Comparison of ENCODE assay signal across 8 cellular contexts in the genomic region with DNA sequence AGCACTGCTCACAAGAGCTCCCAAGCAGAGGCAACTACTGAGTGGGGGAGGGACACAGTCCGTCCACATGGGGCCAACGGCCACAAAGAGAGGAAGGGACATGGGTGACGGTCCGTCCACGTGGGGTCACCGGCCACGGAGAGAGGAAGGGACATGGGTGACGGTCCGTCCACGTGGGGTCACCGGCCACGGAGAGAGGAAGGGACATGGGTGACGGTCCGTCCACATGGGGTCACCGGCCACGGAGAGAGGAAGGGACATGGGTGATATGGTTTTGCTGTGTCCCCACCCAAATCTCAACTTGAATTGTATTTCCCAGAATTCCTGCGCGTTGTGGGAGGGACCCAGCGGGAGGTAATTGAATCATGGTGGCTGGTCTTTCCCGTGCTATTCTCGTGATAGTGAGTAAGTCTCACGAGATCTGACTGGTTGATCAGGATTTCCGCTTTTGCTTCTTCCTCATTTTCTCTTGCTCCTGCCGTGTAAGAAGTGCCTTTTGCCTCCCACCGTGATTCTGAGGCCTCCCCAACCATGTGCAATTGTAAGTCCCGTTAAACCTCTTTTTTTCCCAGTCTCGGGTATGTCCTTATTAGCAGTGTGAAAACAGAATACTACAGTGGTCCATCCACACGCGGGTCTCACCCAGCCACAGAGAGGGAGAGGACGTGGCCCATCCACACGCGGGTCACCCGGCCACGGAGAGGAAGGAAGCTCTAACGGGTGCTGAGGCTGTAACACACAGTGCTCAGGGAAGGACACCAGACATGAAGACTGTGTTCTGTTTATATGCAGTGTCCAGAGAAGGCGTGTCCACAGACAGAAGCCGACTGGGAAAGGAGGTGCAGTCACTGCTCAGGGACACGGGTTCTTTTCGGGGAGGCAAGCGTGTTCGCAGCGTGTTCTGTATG. TPM values are rescaled to one million over a fixed set of nuclear protein-coding genes. Genes with fewer than 3 reads are reported as not detected.
DNase-seq lines count a peak whose midpoint lies in the region; ATAC-seq and TF ChIP-seq lines count a peak whose summit lies in the region.

No MANE protein-coding gene starts in this region.

- WGBS in neuronal stem cell (ENCODE audit: extremely low coverage in 2 of 2, insufficient read length in 2 of 2, insufficient replicate concordance in 1 of 2), 2 donors: no CpG with 5 or more reads among the region's 42 CpGs

- DNase-seq in GM12864 (ENCODE audit: low read depth) (peak; percentile 59), NAMALWA (ENCODE audit: low spot score) (peak; percentile 95), neuronal stem cell (ENCODE audit: low spot score) (no peak), activated gamma-delta T cell (lab: John Stamatoyannopoulos, UW) (no peak), GM19240 (ENCODE audit: insufficient read length, low spot score) (no peak), occipital lobe (lab: John Stamatoyannopoulos, UW) (no peak)
- peak; percentile 27 for DNase-seq in activated naive CD8-positive, alpha-beta T cell treated with anti-CD3 and anti-CD28 coated beads for 36 hours

- peak overlapping the region; percentile 95 for H2AK5ac ChIP-seq in neuronal stem cell (ENCODE audit: low read depth, low read length)

- peaks cover 2 to 9% of the 10 kb centered on the region in 2 donors for H3K4me1 ChIP-seq in neuronal stem cell (ENCODE audit: control insufficient read depth in 2 of 2, insufficient read depth in 1 of 2, low read depth in 1 of 2, low read length in 2 of 2)

- peaks cover 6% of the 10 kb centered on the region for H3K79me1 ChIP-seq in neuronal stem cell (ENCODE audit: low read depth, low read length)

- peak overlapping the region; percentile 84 for H2BK12ac ChIP-seq in neuronal stem cell (ENCODE audit: low read length)

- peak overlapping the region; percentile 63 for H3K4me3 ChIP-seq in GM12864 (ENCODE audit: low read depth, low read length)
- no peak overlapping the region for H3K4me3 ChIP-seq in neuronal stem cell (ENCODE audit: low read length in 2 of 2)

- H3K14ac ChIP-seq in neuronal stem cell (ENCODE audit: low read length): no peak overlapping the region

- H3K27ac Mint-ChIP-seq in activated naive CD8-positive, alpha-beta T cell treated with anti-CD3 and anti-CD28 coated beads for 36 hours: peak overlapping the region; percentile 77

- H3K36me3 Mint-ChIP-seq in activated naive CD8-positive, alpha-beta T cell treated with anti-CD3 and anti-CD28 coated beads for 36 hours: peaks cover 11% of the 10 kb centered on the region

- H3K4me2 ChIP-seq in neuronal stem cell (ENCODE audit: insufficient read depth, low read length, poor library complexity, severe bottlenecking): no peak overlapping the region

- H3K27me3 Mint-ChIP-seq in activated naive CD8-positive, alpha-beta T cell treated with anti-CD3 and anti-CD28 coated beads for 36 hours: no peaks in the 10 kb centered on the region

- H3K9me3 ChIP-seq in neuronal stem cell (replicated peaks in 1 of 2; ENCODE audit: control insufficient read depth in 2 of 2, insufficient read depth in 1 of 2, low read depth in 1 of 2, low read length in 2 of 2): peaks cover 0 to 1% of the 10 kb centered on the region in 2 donors

- H3K36me3 ChIP-seq in neuronal stem cell (replicated peaks in 1 of 2; ENCODE audit: control insufficient read depth in 2 of 2, insufficient read depth in 2 of 2, low read length in 2 of 2): no peaks in the 10 kb centered on the region

- H2BK5ac ChIP-seq in neuronal stem cell (ENCODE audit: low read length): peak overlapping the region; percentile 22

- no peak overlapping the region for H3K27ac ChIP-seq in neuronal stem cell (replicated peaks; ENCODE audit: low read length)

- no peak overlapping the region for H2BK120ac ChIP-seq in neuronal stem cell (ENCODE audit: low read depth, low read length)

- H4K8ac ChIP-seq in neuronal stem cell (ENCODE audit: low read depth, low read length): no peak overlapping the region

- H3K27me3 ChIP-seq in neuronal stem cell (ENCODE audit: control insufficient read depth in 3 of 3, insufficient read depth in 3 of 3, low read depth in 1 of 3, low read length in 3 of 3): no peaks in the 10 kb centered on the region

- no peak overlapping the region for H4K91ac ChIP-seq in neuronal stem cell (ENCODE audit: low read depth, low read length, poor library complexity)

- no peak overlapping the region for H2BK15ac ChIP-seq in neuronal stem cell (ENCODE audit: low read length)

- no peak for ATAC-seq in GM19467 (IDR thresholded peaks at IDR 0.05; ENCODE audit: unreplicated experiment)

- H2AFZ ChIP-seq in neuronal stem cell (ENCODE audit: low read length): no peak overlapping the region

- no peak overlapping the region for H3K4ac ChIP-seq in neuronal stem cell (ENCODE audit: low read length)

- H3K4me3 Mint-ChIP-seq in activated naive CD8-positive, alpha-beta T cell treated with anti-CD3 and anti-CD28 coated beads for 36 hours: peak overlapping the region; percentile 92

- H3K23ac ChIP-seq in neuronal stem cell (ENCODE audit: low read depth, low read length, poor library complexity): no peak overlapping the region

- H3K4me1 Mint-ChIP-seq in activated naive CD8-positive, alpha-beta T cell treated with anti-CD3 and anti-CD28 coated beads for 36 hours: peaks cover 14% of the 10 kb centered on the region

- no peaks in the 10 kb centered on the region for H3K9me3 Mint-ChIP-seq in activated naive CD8-positive, alpha-beta T cell treated with anti-CD3 and anti-CD28 coated beads for 36 hours

- H3K9ac ChIP-seq in neuronal stem cell (ENCODE audit: low read depth, low read length, poor library complexity): peak overlapping the region; percentile 44

- peak overlapping the region; percentile 76 for H3K18ac ChIP-seq in neuronal stem cell (ENCODE audit: low read length)

- TF ChIP-seq CTCF in GM12864 (IDR thresholded peaks at IDR 0.05; ENCODE audit: low read depth, low read length, missing control alignments): no peak

RNA-seq across cellular contexts. Expression of a gene that starts 48.5 kb away (rescaled TPM):
- under 1 TPM; 0.16 to 0.27 TPM for total RNA-seq in activated naive CD8-positive, alpha-beta T cell treated with anti-CD3 and anti-CD28 coated beads for 36 hours
- 34.2 TPM for polyA plus RNA-seq in neuronal stem cell (2013, experiment 1 of 2)
- 33.8 TPM for polyA plus RNA-seq in neuronal stem cell (2013, experiment 2 of 2)
- total RNA-seq in occipital lobe: 21.8 TPM

RNA-seq across cellular contexts. Expression of a gene that starts 56.4 kb away (rescaled TPM):
- total RNA-seq in activated naive CD8-positive, alpha-beta T cell treated with anti-CD3 and anti-CD28 coated beads for 36 hours: 1 to 10 TPM; 1.1 to 1.2 TPM
- 2.5 TPM for polyA plus RNA-seq in neuronal stem cell (2013, experiment 1 of 2)
- 2.2 TPM for polyA plus RNA-seq in neuronal stem cell (2013, experiment 2 of 2)
- total RNA-seq in occipital lobe: under 0.01 TPM

Comparison
In these comparisons a context has a peak if more than half of its experiments do, and no peak if none do; other contexts are left out.
1. DNase-seq: peak in GM12864 (single experiment), NAMALWA (single experiment) and activated naive CD8-positive, alpha-beta T cell treated with anti-CD3 and anti-CD28 coated beads for 36 hours (single experiment); none in neuronal stem cell (single experiment), activated gamma-delta T cell (single experiment), GM19240 (single experiment) and occipital lobe (single experiment).
2. RNA of a gene that starts 48.5 kb away (total RNA-seq): 21.8 TPM in occipital lobe (single experiment); 0.16 to 0.27 TPM in activated naive CD8-positive, alpha-beta T cell treated with anti-CD3 and anti-CD28 coated beads for 36 hours; every median in the first group is over 10 times any median in the second.